Comparison of ENCODE assay signal across 1 cellular context in genomic region chr12:49017764-49018281, GRCh38.
TF ChIP-seq lines count a peak whose summit lies in the region.

No MANE protein-coding gene starts in this region.

TF ChIP-seq in IMR-90, 13 proteins besides CTCF, POLR2A, EP300 and RAD21:
- TF ChIP-seq CEBPB (IDR thresholded peaks at IDR 0.05; ENCODE audit: low read depth, low read length) (no peak), MXI1 (IDR thresholded peaks at IDR 0.05; ENCODE audit: borderline replicate concordance, low read depth, low read length) (0 out of 2 replicates have a peak, but pooled peaks have one; percentile 18)
